In the genomic region with DNA sequence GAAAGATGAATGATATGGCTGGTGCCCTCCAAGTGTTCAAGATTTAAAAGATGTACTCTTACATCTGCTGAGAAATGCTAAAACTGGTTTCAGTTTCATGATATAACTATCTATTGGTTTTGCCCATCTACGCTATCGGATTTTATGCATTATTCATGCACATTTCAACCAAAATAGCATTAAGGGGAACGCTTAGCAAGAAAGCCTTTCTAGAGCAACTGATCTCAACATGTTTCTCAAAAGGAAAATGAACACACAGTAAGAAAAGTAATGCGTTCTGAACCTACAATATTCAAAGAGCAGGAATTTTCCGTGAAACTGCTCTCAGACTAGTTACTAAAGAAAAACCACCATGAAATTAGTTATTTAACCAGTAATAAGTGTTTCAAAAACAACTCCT, we compare ENCODE assay signal across 14 cellular contexts.
"Had no signal": no experiment of that assay in that cellular context is flagged by ENCODE, and none has a peak within 500 bp of the region (broad histone marks: within the 10 kb centered on the region; RNA-seq: fewer than 3 reads in every experiment).

No MANE protein-coding gene starts in this region.

- H3K4me3 Mint-ChIP-seq: activated CD8-positive, alpha-beta T cell treated with anti-CD3 and anti-CD28 coated beads, Interleukin-2, amount 10 ng/mL, durations not matched to agents 7 days and 5 days; immature natural killer cell; neural crest cell had no signal

- H3K27ac ChIP-seq: cardiac muscle cell, colonic mucosa, SK-N-MC, upper lobe of right lung, WERI-Rb-1 had no signal

- H3K27ac Mint-ChIP-seq: activated CD8-positive, alpha-beta T cell treated with anti-CD3 and anti-CD28 coated beads, Interleukin-2, amount 10 ng/mL, durations not matched to agents 7 days and 5 days; immature natural killer cell had no signal

- H3K36me3 Mint-ChIP-seq: immature natural killer cell had no signal

- ATAC-seq: activated CD8-positive, alpha-beta T cell treated with anti-CD3 and anti-CD28 coated beads, Interleukin-2, amount 10 ng/mL, durations not matched to agents 7 days and 5 days had no signal

- H3K27me3 ChIP-seq: colonic mucosa, upper lobe of right lung had no signal

- H3K4me3 ChIP-seq: cardiac muscle cell, colonic mucosa, SK-N-MC, upper lobe of right lung had no signal

- H3K36me3 ChIP-seq: cardiac muscle cell, colonic mucosa, WERI-Rb-1 had no signal

- H3K9me3 ChIP-seq: colonic mucosa, upper lobe of right lung had no signal

- H3K4me1 ChIP-seq: colonic mucosa had no signal

- DNase-seq: activated CD4-positive, alpha-beta T cell treated with anti-CD3 and anti-CD28 coated beads for 48 hours; activated CD8-positive, alpha-beta memory T cell treated with anti-CD3 and anti-CD28 coated beads, Interleukin-2, amount 50 U/mL, for 48 hours; activated CD8-positive, alpha-beta T cell treated with anti-CD3 and anti-CD28 coated beads, Interleukin-2, amount 10 ng/mL, durations not matched to agents 7 days and 5 days; activated naive CD4-positive, alpha-beta T cell; colonic mucosa; effector CD4-positive, alpha-beta T cell; immature natural killer cell; small intestine; T-helper 1 cell; upper lobe of right lung; WERI-Rb-1 had no signal

- H3K9me3 Mint-ChIP-seq: immature natural killer cell, neural crest cell had no signal

- H3K4me1 Mint-ChIP-seq: immature natural killer cell had no signal
